Comparison of ENCODE assay signal across 11 cellular contexts in the genomic region with DNA sequence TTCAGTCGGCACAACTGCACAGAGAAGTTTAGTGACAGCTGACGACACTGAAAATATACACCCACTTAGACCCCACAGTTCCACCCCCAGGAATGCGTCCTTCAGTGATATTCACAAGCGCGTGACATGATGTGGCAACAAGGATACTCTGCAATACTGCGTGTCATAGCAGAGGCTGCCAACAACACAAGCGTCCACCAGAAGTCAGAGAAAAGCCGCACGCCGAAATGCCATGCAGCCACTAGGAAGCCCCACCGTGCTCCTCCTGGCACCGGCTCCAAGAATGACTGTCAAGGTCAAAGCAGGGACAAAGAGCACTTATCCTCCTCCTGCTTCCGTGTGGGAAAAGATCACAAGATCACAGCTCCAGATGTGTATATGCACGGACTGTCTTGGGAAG. TPM values are rescaled to one million over a fixed set of nuclear protein-coding genes. Genes with fewer than 3 reads are reported as not detected.
DNase-seq lines count a peak whose midpoint lies in the region; ATAC-seq and TF ChIP-seq lines count a peak whose summit lies in the region.
"Had no signal": no experiment of that assay in that cellular context is flagged by ENCODE, and none has a peak within 500 bp of the region (broad histone marks: within the 10 kb centered on the region; RNA-seq: fewer than 3 reads in every experiment).

No MANE protein-coding gene starts in this region.

- H3K36me3 Mint-ChIP-seq in activated T-helper 1 cell treated with anti-CD3 and anti-CD28 coated beads, Interleukin-12 subunit alpha, Interleukin-12 subunit beta, Interleukin-2, Interleukin-4 antibody, amounts not matched to agents 30 ng/mL and 10 ng/mL and 1 ng/mL, durations not matched to agents 14 hours and 24 hours and 36 hours (ENCODE audit: low read depth): peaks cover 12% of the 10 kb centered on the region

- no peaks in the 10 kb centered on the region for H3K27me3 Mint-ChIP-seq in activated T-helper 1 cell treated with anti-CD3 and anti-CD28 coated beads, Interleukin-12 subunit alpha, Interleukin-12 subunit beta, Interleukin-2, Interleukin-4 antibody, amounts not matched to agents 30 ng/mL and 10 ng/mL and 1 ng/mL, durations not matched to agents 14 hours and 24 hours and 36 hours (ENCODE audit: insufficient read depth)

- H3K4me3 ChIP-seq in AG10803 (ENCODE audit: low read length) (no peak overlapping the region), right cardiac atrium (ENCODE audit: low read length) (no peak overlapping the region)
- H3K4me3 ChIP-seq: HAP-1 had no signal

- no peak for TF ChIP-seq CTCF in AG10803 (conservative IDR thresholded peaks at IDR 0.05; ENCODE audit: low read length)

- H3K27ac ChIP-seq in right cardiac atrium (ENCODE audit: low read length): peak overlapping the region; percentile 15

- ATAC-seq in right cardiac atrium (peak; percentile 14 to 56), GM18520 (IDR thresholded peaks at IDR 0.05; ENCODE audit: unreplicated experiment) (no peak), left lobe of liver (no peak), HG02623 (IDR thresholded peaks at IDR 0.05; ENCODE audit: unreplicated experiment) (no peak), GM19467 (IDR thresholded peaks at IDR 0.05; ENCODE audit: unreplicated experiment) (no peak)

- intact Hi-C loops in activated T-helper 1 cell treated with anti-CD3 and anti-CD28 coated beads, Interleukin-12 subunit alpha, Interleukin-12 subunit beta, Interleukin-2, Interleukin-4 antibody, amounts not matched to agents 30 ng/mL and 10 ng/mL and 1 ng/mL, durations not matched to agents 14 hours and 24 hours and 36 hours (cut with micrococcal nuclease): loop anchor here (5.0 kb wide), 1 partner anchor 238 kb away; a partner anchor contains a TSS
- intact Hi-C loops in right cardiac atrium (cut with DNase I): no loop called here

- no peaks in the 10 kb centered on the region for H3K27me3 ChIP-seq in right cardiac atrium (ENCODE audit: control insufficient read depth, insufficient read depth)

- no peaks in the 10 kb centered on the region for H3K9me3 ChIP-seq in right cardiac atrium (ENCODE audit: control insufficient read depth, low read length)
- H3K9me3 ChIP-seq: HAP-1 had no signal

- H3K4me1 ChIP-seq in right cardiac atrium (ENCODE audit: control insufficient read depth, insufficient read depth, low read length): peaks cover 3% of the 10 kb centered on the region

- H3K27ac Mint-ChIP-seq in activated T-helper 1 cell treated with anti-CD3 and anti-CD28 coated beads, Interleukin-12 subunit alpha, Interleukin-12 subunit beta, Interleukin-2, Interleukin-4 antibody, amounts not matched to agents 30 ng/mL and 10 ng/mL and 1 ng/mL, durations not matched to agents 14 hours and 24 hours and 36 hours: peak overlapping the region; percentile 68

- WGBS in right cardiac atrium: 45% methylated on average over 14 of the region's 14 CpGs

- peak overlapping the region; percentile 64 for H3K4me3 Mint-ChIP-seq in activated T-helper 1 cell treated with anti-CD3 and anti-CD28 coated beads, Interleukin-12 subunit alpha, Interleukin-12 subunit beta, Interleukin-2, Interleukin-4 antibody, amounts not matched to agents 30 ng/mL and 10 ng/mL and 1 ng/mL, durations not matched to agents 14 hours and 24 hours and 36 hours

- no peaks in the 10 kb centered on the region for H3K9me3 Mint-ChIP-seq in activated T-helper 1 cell treated with anti-CD3 and anti-CD28 coated beads, Interleukin-12 subunit alpha, Interleukin-12 subunit beta, Interleukin-2, Interleukin-4 antibody, amounts not matched to agents 30 ng/mL and 10 ng/mL and 1 ng/mL, durations not matched to agents 14 hours and 24 hours and 36 hours

- H3K4me1 Mint-ChIP-seq in activated T-helper 1 cell treated with anti-CD3 and anti-CD28 coated beads, Interleukin-12 subunit alpha, Interleukin-12 subunit beta, Interleukin-2, Interleukin-4 antibody, amounts not matched to agents 30 ng/mL and 10 ng/mL and 1 ng/mL, durations not matched to agents 14 hours and 24 hours and 36 hours (ENCODE audit: low read depth): peaks cover 63% of the 10 kb centered on the region

- DNase-seq in AG10803 (ENCODE audit: low read depth) (peak; percentile 60), GM04504 (ENCODE audit: low read depth) (peak; percentile 64), right cardiac atrium (peak in 1 of 3 donors; percentile 55), left lobe of liver (ENCODE audit: low spot score) (no peak)
- DNase-seq in activated T-helper 1 cell treated with anti-CD3 and anti-CD28 coated beads, Interleukin-12 subunit alpha, Interleukin-12 subunit beta, Interleukin-2, Interleukin-4 antibody, amounts not matched to agents 30 ng/mL and 10 ng/mL and 1 ng/mL, durations not matched to agents 14 hours and 24 hours and 36 hours (ENCODE audit: low spot score): no peak
- DNase-seq: GDM1 had no signal

RNA-seq across cellular contexts. Expression of a gene that starts 3.5 kb away (rescaled TPM):
- total RNA-seq in activated T-helper 1 cell treated with anti-CD3 and anti-CD28 coated beads, Interleukin-12 subunit alpha, Interleukin-12 subunit beta, Interleukin-2, Interleukin-4 antibody, amounts not matched to agents 30 ng/mL and 10 ng/mL and 1 ng/mL, durations not matched to agents 14 hours and 24 hours and 36 hours: 107 and 111 TPM in 2 replicates
- 10 to 100 TPM; 10.5 to 16.6 (median 15.5) TPM for total RNA-seq in right cardiac atrium
- polyA plus RNA-seq in right cardiac atrium: 7.9 TPM
- 3.9 TPM for total RNA-seq in left lobe of liver
- total RNA-seq: dermis microvascular lymphatic vessel endothelial cell had no signal

RNA-seq across cellular contexts. Expression of a gene that starts 44.5 kb away (rescaled TPM):
- total RNA-seq in activated T-helper 1 cell treated with anti-CD3 and anti-CD28 coated beads, Interleukin-12 subunit alpha, Interleukin-12 subunit beta, Interleukin-2, Interleukin-4 antibody, amounts not matched to agents 30 ng/mL and 10 ng/mL and 1 ng/mL, durations not matched to agents 14 hours and 24 hours and 36 hours: 0.13 and 0.34 TPM in 2 replicates
- total RNA-seq in right cardiac atrium (1 to 10 TPM in 3 of 4 donors, under 1 TPM in 1; 0.74 to 3.8 (median 1.4) TPM), left lobe of liver (0.13 TPM)
- polyA plus RNA-seq in right cardiac atrium: 1.1 TPM
- total RNA-seq: dermis microvascular lymphatic vessel endothelial cell had no signal

Comparison
In these comparisons a context has a peak if more than half of its experiments do, and no peak if none do; other contexts are left out.
1. DNase-seq: peak in AG10803 (single experiment) and GM04504 (single experiment); none in activated T-helper 1 cell treated with anti-CD3 and anti-CD28 coated beads, Interleukin-12 subunit alpha, Interleukin-12 subunit beta, Interleukin-2, Interleukin-4 antibody, amounts not matched to agents 30 ng/mL and 10 ng/mL and 1 ng/mL, durations not matched to agents 14 hours and 24 hours and 36 hours (single experiment) and left lobe of liver (single experiment).
2. ATAC-seq: peak in right cardiac atrium (2 of 2); none in GM18520 (single experiment), left lobe of liver (single experiment), HG02623 (single experiment) and GM19467 (single experiment).